9 cellular contexts compared by ENCODE assay signal in the genomic region with DNA sequence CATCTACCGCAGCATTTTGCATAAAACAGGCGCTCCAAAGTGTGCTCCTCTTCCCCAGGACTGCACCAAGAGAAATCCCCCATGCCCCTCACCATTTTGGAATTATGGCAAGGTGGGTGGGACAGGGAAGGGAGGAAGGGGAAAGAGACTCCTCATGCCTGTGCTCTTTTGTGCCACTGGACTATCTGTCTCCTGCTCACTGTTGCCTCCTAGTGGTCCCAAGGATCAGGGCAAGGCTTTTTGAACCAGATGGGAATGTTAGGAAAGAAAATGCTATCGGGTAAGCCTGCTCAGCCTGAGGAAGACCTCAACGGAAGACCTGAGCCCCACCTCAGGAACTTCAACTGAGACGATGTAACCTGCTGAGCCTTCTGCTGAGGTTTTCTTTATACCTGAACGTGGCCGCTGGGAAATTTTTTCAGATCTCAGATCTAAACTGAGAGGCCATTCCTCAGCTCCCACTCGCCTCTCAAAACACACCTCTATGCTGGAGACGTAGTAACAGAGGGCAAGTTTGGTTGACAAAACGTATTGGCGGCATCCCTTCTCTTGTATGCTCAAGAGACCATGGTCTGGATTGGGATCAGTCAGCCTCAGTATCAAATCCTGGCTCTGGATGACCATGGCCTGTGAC. TPM values are rescaled to one million over a fixed set of nuclear protein-coding genes. Genes with fewer than 3 reads are reported as not detected.
DNase-seq lines count a peak whose midpoint lies in the region; ATAC-seq, FAIRE-seq and TF ChIP-seq lines count a peak whose summit lies in the region.
"Had no signal": no experiment of that assay in that cellular context is flagged by ENCODE, and none has a peak within 500 bp of the region (broad histone marks: within the 10 kb centered on the region; RNA-seq: fewer than 3 reads in every experiment).

No MANE protein-coding gene starts in this region.

- DNase-seq in DMS 273 treated with DMSO at 0.1 percent for 48 hours (lab: John Stamatoyannopoulos, UW) = peak; percentile 10
- DNase-seq in HT-29 (ENCODE audit: low spot score) = peak; percentile 63
- peak; percentile 33 for DNase-seq in SK-N-DZ (ENCODE audit: low spot score)
- no peak for DNase-seq in mammary epithelial cell
- peak; percentile 44 for DNase-seq in HepG2 (ENCODE audit: low spot score)
- DNase-seq in stimulated activated naive CD8-positive, alpha-beta T cell treated with anti-CD3 and anti-CD28 coated beads, Interleukin-15, amount 100 ng/mL, for 72 hours = peak; percentile 21 to 35
- no peak for DNase-seq in NCI-H2196 (lab: John Stamatoyannopoulos, UW; ENCODE audit: unreplicated experiment)

- TF ChIP-seq RAD21 in HepG2 (CRISPR knock-in tag; IDR thresholded peaks at IDR 0.05) = no peak

- CTCF ChIA-PET in mammary epithelial cell (lab: Charles Lee; ENCODE audit: low non-redundant PET) (interaction anchor here (0.5 kb wide), 1 partner anchor 172 kb away, joined by 15 read pairs; no protein-coding TSS in a partner anchor), HepG2 (lab: Yijun Ruan, JAX; ENCODE audit: low intra/inter-chr PET ratio, low total read pairs) (no interaction called here)

- TF ChIP-seq EP300 in HepG2 (IDR thresholded peaks at IDR 0.05; ENCODE audit: low read depth in 2 of 2, low read length in 2 of 2) (no peak), HepG2 (CRISPR knock-in tag; IDR thresholded peaks at IDR 0.05; ENCODE audit: borderline replicate concordance) (no peak)

- intact Hi-C loops in mammary epithelial cell (cut with micrococcal nuclease) (loop anchor here (5.0 kb wide), 2 partner anchors 57 to 152 kb away; no protein-coding TSS in a partner anchor), HepG2 (cut with micrococcal nuclease; ENCODE audit: unreplicated experiment) (no loop called here)

- no peak overlapping the region for H3K27ac Mint-ChIP-seq in stimulated activated naive CD8-positive, alpha-beta T cell treated with anti-CD3 and anti-CD28 coated beads, Interleukin-15, amount 100 ng/mL, for 72 hours

- H3K4me1 Mint-ChIP-seq in stimulated activated naive CD8-positive, alpha-beta T cell treated with anti-CD3 and anti-CD28 coated beads, Interleukin-15, amount 100 ng/mL, for 72 hours = no peaks in the 10 kb centered on the region

- TF ChIP-seq POLR2A in HepG2 (IDR thresholded peaks at IDR 0.05; ENCODE audit: insufficient read depth in 1 of 2, low read depth in 2 of 2, low read length in 2 of 2) = no peak

- BruUV-seq in mammary epithelial cell (replicated peaks; lab: Mats Ljungman, UMichigan) (no TSS peak), HepG2 (replicated peaks; lab: Mats Ljungman, UMichigan) (no TSS peak)

- in situ Hi-C loops in mammary epithelial cell (cut with MboI; ENCODE audit: low sequenced_read_pairs in 2 of 2) (no loop called here), HepG2 (cut with HindIII; ENCODE audit: extremely low pct_ligation_motif_present, low pct_unique_long_range_greater_than_20kb) (loop anchor here (25.0 kb wide), 1 partner anchor 462 kb away; no protein-coding TSS in a partner anchor)

- no peaks in the 10 kb centered on the region for H4K20me1 ChIP-seq in mammary epithelial cell (ENCODE audit: insufficient read depth, low read length)
- no peaks in the 10 kb centered on the region for H4K20me1 ChIP-seq in HepG2 (ENCODE audit: insufficient read depth, low read length)

- POLR2A ChIA-PET in HepG2 (lab: Yijun Ruan, JAX) = no interaction called here

- dilution Hi-C loops in mammary epithelial cell (cut with HindIII; ENCODE audit: low sequenced_read_pairs) = loop anchor here (5.0 to 10.0 kb wide), 4 partner anchors 45 to 115 kb away; no protein-coding TSS in a partner anchor

- WGBS in mammary epithelial cell (ENCODE audit: low coverage, missing lambda C conversion rate) = 73% methylated on average over 10 of the region's 11 CpGs
- WGBS in HepG2 (ENCODE audit: low lambda C conversion rate) = 15% methylated on average over 11 of the region's 11 CpGs

- H3K4me3 ChIP-seq in mammary epithelial cell (replicated peaks in 1 of 3; ENCODE audit: insufficient read depth in 1 of 3, low read depth in 2 of 3, low read length in 3 of 3) (no peak overlapping the region), HepG2 (replicated peaks in 1 of 3; ENCODE audit: insufficient read depth in 1 of 3, low read depth in 2 of 3, low read length in 3 of 3) (no peak overlapping the region)

- peak; percentile 75 for ATAC-seq in HepG2
- ATAC-seq in stimulated activated naive CD8-positive, alpha-beta T cell treated with anti-CD3 and anti-CD28 coated beads, Interleukin-15, amount 100 ng/mL, for 72 hours = no peak
- ATAC-seq in HG02884 (IDR thresholded peaks at IDR 0.05; ENCODE audit: unreplicated experiment) = no peak

- H3K4me2 ChIP-seq in mammary epithelial cell (ENCODE audit: insufficient read depth, low read depth, low read length) (no peak overlapping the region), HepG2 (ENCODE audit: low read depth, low read length) (no peak overlapping the region)

- H3K4me1 ChIP-seq in mammary epithelial cell (ENCODE audit: insufficient read depth, low read length) (peaks cover 15% of the 10 kb centered on the region), HepG2 (ENCODE audit: insufficient read depth, low read length) (peaks cover 8% of the 10 kb centered on the region; the same call in 1 of the 2 replicates)

- H2AFZ ChIP-seq in mammary epithelial cell (ENCODE audit: low read depth, low read length) (no peak overlapping the region), HepG2 (ENCODE audit: low read length) (no peak overlapping the region)

- H3K9me3 ChIP-seq in mammary epithelial cell (replicated peaks; ENCODE audit: insufficient read depth, low read length) (no peaks in the 10 kb centered on the region), HepG2 (ENCODE audit: low read length) (no peaks in the 10 kb centered on the region)

- H3K27me3 Mint-ChIP-seq in stimulated activated naive CD8-positive, alpha-beta T cell treated with anti-CD3 and anti-CD28 coated beads, Interleukin-15, amount 100 ng/mL, for 72 hours = peaks cover 14% of the 10 kb centered on the region

- H3K27me3 ChIP-seq in mammary epithelial cell (ENCODE audit: insufficient read depth, low read length) (no peaks in the 10 kb centered on the region), HepG2 (ENCODE audit: control insufficient read depth in 1 of 2, insufficient read depth in 2 of 2, low read length in 2 of 2) (peaks cover 2 to 12% of the 10 kb centered on the region in 2 experiments; a peak in 1 of 5 replicates)

- no peak overlapping the region for H3K4me3 Mint-ChIP-seq in stimulated activated naive CD8-positive, alpha-beta T cell treated with anti-CD3 and anti-CD28 coated beads, Interleukin-15, amount 100 ng/mL, for 72 hours

- H3K9ac ChIP-seq in mammary epithelial cell (ENCODE audit: insufficient read depth, low read length) (no peak overlapping the region), HepG2 (ENCODE audit: insufficient read depth, low read depth, low read length) (no peak overlapping the region)

- no peaks in the 10 kb centered on the region for H3K9me3 Mint-ChIP-seq in stimulated activated naive CD8-positive, alpha-beta T cell treated with anti-CD3 and anti-CD28 coated beads, Interleukin-15, amount 100 ng/mL, for 72 hours

- TF ChIP-seq CTCF in mammary epithelial cell (conservative IDR thresholded peaks at IDR 0.05 in 1 of 2, IDR thresholded peaks at IDR 0.05 in 1 of 2; ENCODE audit: extremely low read depth in 1 of 2, insufficient read depth in 1 of 2, low read depth in 1 of 2, low read length in 2 of 2) = peak; percentile 89 to 93
- TF ChIP-seq CTCF in HepG2 (CRISPR knock-in tag; IDR thresholded peaks at IDR 0.05) = peak; percentile 71

- H3K36me3 ChIP-seq in mammary epithelial cell (ENCODE audit: insufficient read depth, low read length) (no peaks in the 10 kb centered on the region), HepG2 (replicated peaks in 1 of 2; ENCODE audit: control insufficient read depth in 1 of 2, insufficient read depth in 2 of 2, low read length in 2 of 2) (no peaks in the 10 kb centered on the region)

- H3K79me2 ChIP-seq in mammary epithelial cell (ENCODE audit: insufficient read depth, low read length) (no peaks in the 10 kb centered on the region), HepG2 (ENCODE audit: insufficient read depth, low read length) (no peaks in the 10 kb centered on the region)

- FAIRE-seq in HepG2 (lab: Jason Lieb, UNC) = no peak

- H3K27ac ChIP-seq in mammary epithelial cell (ENCODE audit: insufficient read depth, low read depth, low read length) (no peak overlapping the region), HepG2 (ENCODE audit: extremely low read length, insufficient read depth, low read length) (no peak overlapping the region)

TF ChIP-seq in HepG2, 621 proteins besides CTCF, POLR2A, EP300 and RAD21 (continues in another document):
- peak; percentile 51; the same call in 1 of the 2 replicates for TF ChIP-seq ZNF263 (CRISPR knock-in tag; IDR thresholded peaks at IDR 0.05)
- TF ChIP-seq ZNF576 (CRISPR knock-in tag; IDR thresholded peaks at IDR 0.05) = no peak

RNA-seq across cellular contexts. Expression of gene SPACA3, which starts 58.3 kb away (rescaled TPM):
- not detected in 2 replicates for total RNA-seq in HT-29 (2014; rRNA removed; shearing (Covaris generic))
- 0.14 TPM in 1 of 2 replicates, not detected in the other for polyA plus RNA-seq in SK-N-DZ (2014; cell fraction: cytosol; rRNA removed)
- not detected in 2 replicates for polyA plus RNA-seq in SK-N-DZ (2014; cell fraction: nucleus; rRNA removed)
- total RNA-seq in mammary epithelial cell (not detected), HepG2 (2016; rRNA removed; fragmentation: Illumina TruSeq; extraction: Trizol) (not detected in 2 replicates)
- polyA plus RNA-seq in mammary epithelial cell (0.27 TPM), HepG2 (2011; rRNA removed) (not detected in 2 replicates)
- polyA minus RNA-seq in mammary epithelial cell = not detected
- total RNA-seq in HepG2 (2016; cell fraction: cytosol; rRNA removed; fragmentation: Illumina TruSeq; extraction: Trizol; ENCODE audit: low read depth) = not detected in 2 replicates
- not detected in 2 replicates for total RNA-seq in HepG2 (2016; cell fraction: insoluble cytoplasmic fraction; rRNA removed; fragmentation: Illumina TruSeq; extraction: Trizol)
- total RNA-seq in HepG2 (2016; cell fraction: membrane; rRNA removed; fragmentation: Illumina TruSeq; extraction: Trizol) = not detected in 2 replicates
- not detected in 2 replicates for total RNA-seq in HepG2 (2016; cell fraction: nucleus; rRNA removed; fragmentation: Illumina TruSeq; extraction: Trizol)
- not detected in 2 replicates for polyA plus RNA-seq in HepG2 (2011; cell fraction: cytosol; rRNA removed)
- not detected in 2 replicates for polyA plus RNA-seq in HepG2 (2011; cell fraction: nucleus; rRNA removed)
- not detected in 2 replicates for polyA plus RNA-seq in HepG2 (2012)
- polyA plus RNA-seq in HepG2 (2016; cell fraction: cytosol; fragmentation: Illumina TruSeq; extraction: Trizol; ENCODE audit: low read depth) = not detected in 2 replicates
- not detected in 2 replicates for polyA plus RNA-seq in HepG2 (2016; cell fraction: insoluble cytoplasmic fraction; fragmentation: Illumina TruSeq; extraction: Trizol; ENCODE audit: low read depth)
- polyA plus RNA-seq in HepG2 (2016; cell fraction: membrane; fragmentation: Illumina TruSeq; extraction: Trizol; ENCODE audit: low read depth) = not detected in 2 replicates
- not detected in 2 replicates for polyA plus RNA-seq in HepG2 (2016; cell fraction: nucleus; fragmentation: Illumina TruSeq; extraction: Trizol; ENCODE audit: insufficient read depth, low read depth)
- polyA minus RNA-seq in HepG2 (2011; rRNA and poly(A)+ RNA removed; ENCODE audit: low replicate concordance) = not detected in 2 replicates
- polyA minus RNA-seq in HepG2 (2011; cell fraction: cytosol; rRNA and poly(A)+ RNA removed) = not detected in 2 replicates
- not detected in 2 replicates for polyA minus RNA-seq in HepG2 (2011; cell fraction: nucleus; rRNA and poly(A)+ RNA removed)
- total RNA-seq: T-helper 2 cell treated with Interferon-gamma antibody and Interleukin-4, amounts not matched to agents 100 ng/mL and 5 ng/mL, for 36 hours had no signal

Comparison
In these comparisons a context has a peak if more than half of its experiments do, and no peak if none do; other contexts are left out.
1. DNase-seq: peak in DMS 273 treated with DMSO at 0.1 percent for 48 hours (single experiment), HT-29 (single experiment), SK-N-DZ (single experiment), HepG2 (single experiment) and stimulated activated naive CD8-positive, alpha-beta T cell treated with anti-CD3 and anti-CD28 coated beads, Interleukin-15, amount 100 ng/mL, for 72 hours (2 of 2); none in mammary epithelial cell (single experiment) and NCI-H2196 (single experiment).